17 cellular contexts compared by ENCODE assay signal in genomic region chr10:48601789-48602188, GRCh38. TPM values are rescaled to one million over a fixed set of nuclear protein-coding genes. Genes with fewer than 3 reads are reported as not detected.
DNase-seq lines count a peak whose midpoint lies in the region; ATAC-seq, FAIRE-seq and TF ChIP-seq lines count a peak whose summit lies in the region.
"Had no signal": no experiment of that assay in that cellular context is flagged by ENCODE, and none has a peak within 500 bp of the region (broad histone marks: within the 10 kb centered on the region; RNA-seq: fewer than 3 reads in every experiment).

No MANE protein-coding gene starts in this region.

- DNase-seq in AG04450 (ENCODE audit: low read depth, low spot score) (no peak), LHCN-M2 (ENCODE audit: low read depth) (peak; percentile 54), epithelial cell of proximal tubule (ENCODE audit: low read depth) (no peak), osteoblast (ENCODE audit: insufficient read length, low spot score, missing footprints) (no peak), left lobe of liver (ENCODE audit: low spot score) (no peak), urothelium cell line (ENCODE audit: low spot score) (no peak)
- DNase-seq in activated effector memory CD4-positive, alpha-beta T cell treated with Interleukin-2 at 50 U/mL for 16 hours, result no peak
- DNase-seq: Calu3; CD4-positive, alpha-beta T cell; DMS53; KG1; NCI-H1048; NCI-H1436 treated with DMSO at 0.1 percent for 48 hours; NCI-H2081; NCI-H510A treated with DMSO at 0.1 percent for 48 hours; NCI-H82 had no signal

- FAIRE-seq in urothelium cell line (lab: Jason Lieb, UNC), result no peak

- H3K79me2 ChIP-seq in osteoblast (ENCODE audit: insufficient read depth, low read length), result peaks cover 91% of the 10 kb centered on the region

- peak overlapping the region; percentile 83 for H3K4me3 ChIP-seq in AG04450 (ENCODE audit: low read depth, low read length)
- H3K4me3 ChIP-seq in epithelial cell of proximal tubule (ENCODE audit: low read depth, low read length), result peak overlapping the region; percentile 86
- peak overlapping the region; percentile 59 for H3K4me3 ChIP-seq in osteoblast (ENCODE audit: insufficient read depth, low read length)

- peak overlapping the region; percentile 83 for H3K4me2 ChIP-seq in osteoblast (ENCODE audit: insufficient read depth, low read length)

- CTCF ChIA-PET in AG04450 (lab: Charles Lee), result interaction anchor here (0.7 to 2.3 kb wide), 5 partner anchors 13 to 239 kb away, joined by 3 to 7 read pairs (median 4); no protein-coding TSS in a partner anchor

- no peak for ATAC-seq in left lobe of liver
- ATAC-seq: Panc1 had no signal

- H3K27me3 ChIP-seq in AG04450 (ENCODE audit: control insufficient read depth, insufficient read depth, low read length) (no peaks in the 10 kb centered on the region), osteoblast (ENCODE audit: insufficient read depth, low read length) (no peaks in the 10 kb centered on the region)

- H3K36me3 ChIP-seq in osteoblast (ENCODE audit: insufficient read depth, low read length), result peaks cover 12% of the 10 kb centered on the region

- H4K20me1 ChIP-seq in osteoblast (ENCODE audit: insufficient read depth, low read length), result peaks cover 28% of the 10 kb centered on the region

- peaks cover 60% of the 10 kb centered on the region for H3K4me1 ChIP-seq in osteoblast (ENCODE audit: insufficient read depth, low read length)

- H3K9me3 ChIP-seq in AG04450 (ENCODE audit: control insufficient read depth, insufficient read depth, low read length) (no peaks in the 10 kb centered on the region), osteoblast (ENCODE audit: low read depth, low read length) (no peaks in the 10 kb centered on the region)

- no peak for TF ChIP-seq CTCF in AG04450 (IDR thresholded peaks at IDR 0.05; ENCODE audit: low read depth, low read length)
- TF ChIP-seq CTCF in epithelial cell of proximal tubule (conservative IDR thresholded peaks at IDR 0.05; ENCODE audit: low read depth, low read length), result no peak
- no peak for TF ChIP-seq CTCF in osteoblast (IDR thresholded peaks at IDR 0.05; ENCODE audit: extremely low read depth, low read depth, low read length)

- H3K27ac ChIP-seq in AG04450 (ENCODE audit: low read depth, low read length), result no peak overlapping the region
- H3K27ac ChIP-seq in osteoblast (ENCODE audit: low read depth, low read length), result peak overlapping the region; percentile 24

- POLR2A ChIA-PET in AG04450 (lab: Yijun Ruan, JAX), result no interaction called here

- no peak overlapping the region for H2AFZ ChIP-seq in osteoblast (ENCODE audit: low read length)

RNA-seq across cellular contexts. Expression of gene ARHGAP22, which starts 3.1 kb away (rescaled TPM):
- polyA plus RNA-seq in AG04450 (2011; rRNA removed), result 8.2 and 9.6 TPM in 2 replicates
- 13.6 and 14.3 TPM in 2 replicates for polyA minus RNA-seq in AG04450 (2011; rRNA and poly(A)+ RNA removed)
- total RNA-seq in LHCN-M2 (2014; rRNA removed) (255 and 312 TPM in 2 replicates), epithelial cell of proximal tubule (11.2 and 24.5 TPM in 2 replicates), osteoblast (45.6 and 50.1 TPM in 2 replicates), left lobe of liver (0.13 TPM)
- 102 TPM for polyA plus RNA-seq in LHCN-M2 (2012)
- total RNA-seq: CD4-positive, alpha-beta T cell had no signal

Comparison
In these comparisons a context has a peak if more than half of its experiments do, and no peak if none do; other contexts are left out.
1. RNA of gene ARHGAP22, which starts 3.1 kb away (total RNA-seq): 255 to 312 TPM in LHCN-M2, 45.6 to 50.1 TPM in osteoblast and 11.2 to 24.5 TPM in epithelial cell of proximal tubule; 0.13 TPM in left lobe of liver (single experiment); every median in the first group is over 10 times any median in the second.
2. Peak in every context shown above with its lines, with median percentiles within 50 percentile points of each other: H3K4me3 ChIP-seq.